18 cellular contexts compared by ENCODE assay signal in the genomic region with DNA sequence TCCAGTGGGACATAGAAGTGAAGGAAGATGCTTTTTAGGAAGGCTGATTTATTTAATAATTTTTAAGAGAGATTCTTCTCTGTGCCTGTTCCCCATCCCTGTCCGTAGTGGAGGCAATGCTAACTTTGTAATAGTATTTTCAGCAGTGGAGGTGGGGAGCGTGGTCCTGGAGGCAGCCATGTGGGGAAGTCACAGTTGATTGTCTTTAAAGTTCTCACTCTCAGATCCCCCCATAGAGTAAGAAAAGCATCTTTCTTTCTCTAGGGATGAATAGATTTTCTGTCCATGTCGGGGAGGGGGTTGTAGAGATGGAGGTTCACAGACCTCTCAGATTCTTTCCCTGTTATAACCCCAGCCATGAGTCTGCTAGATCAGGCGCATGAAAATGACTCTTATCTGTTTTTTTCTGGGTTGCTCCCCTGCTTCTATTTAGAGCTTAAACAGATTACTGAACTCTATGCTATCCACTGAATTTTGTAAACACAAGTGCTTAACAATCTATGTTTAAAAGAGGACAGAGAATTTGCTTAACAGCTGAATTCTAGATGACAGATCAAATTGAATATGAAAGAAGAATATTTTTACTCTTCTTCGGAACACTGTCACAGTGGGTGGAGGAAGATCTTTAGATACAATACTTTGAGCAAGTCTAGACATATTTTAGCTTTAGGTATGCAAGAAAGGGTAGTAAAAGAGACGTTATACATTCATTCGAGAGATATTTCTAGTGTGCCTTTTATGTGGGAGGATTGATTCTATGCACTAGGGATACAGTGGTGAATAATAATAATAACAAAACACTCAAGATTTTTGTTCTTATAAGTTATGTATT.
"Had no signal": no experiment of that assay in that cellular context is flagged by ENCODE, and none has a peak within 500 bp of the region (broad histone marks: within the 10 kb centered on the region; RNA-seq: fewer than 3 reads in every experiment).

No MANE protein-coding gene starts in this region.

- ATAC-seq: activated CD4-positive, alpha-beta T cell treated with anti-CD3 and anti-CD28 coated beads for 36 hours; activated CD8-positive, alpha-beta memory T cell treated with anti-CD3 and anti-CD28 coated beads, Interleukin-2, amount 10 ng/mL, durations not matched to agents 7 days and 5 days; natural killer cell; stimulated activated naive B cell treated with anti-CD40 and anti-IgM and Interleukin-4, amounts not matched to agents 10 μg/mL and 1 μg/mL and 100 μg/mL, for 72 hours had no signal

- FAIRE-seq: islet of Langerhans, urothelium cell line had no signal

- H3K27ac ChIP-seq: adrenal gland, neutrophil, thyroid gland had no signal

- H3K27me3 ChIP-seq: adrenal gland, thyroid gland had no signal

- DNase-seq: activated CD4-positive, alpha-beta memory T cell treated with anti-CD3 and anti-CD28 coated beads for 36 hours; activated CD4-positive, alpha-beta T cell treated with anti-CD3 and anti-CD28 coated beads for 36 hours; activated CD8-positive, alpha-beta memory T cell treated with anti-CD3 and anti-CD28 coated beads, Interleukin-2, amount 10 ng/mL, durations not matched to agents 7 days and 5 days; activated naive CD4-positive, alpha-beta T cell treated with anti-CD3 and anti-CD28 coated beads, Interleukin-2, amount 50 U/mL, for 16 hours; activated T-cell treated with anti-CD3 and anti-CD28 coated beads, Interleukin-2, amount 50 U/mL, for 24 hours; adrenal gland; effector memory CD4-positive, alpha-beta T cell; natural killer cell; posterior cingulate gyrus; retina; stimulated activated CD4-positive, alpha-beta T cell treated with anti-CD3 and anti-CD28 coated beads, Interleukin-15, amount 100 ng/mL, for 24 hours; stimulated activated CD4-positive, alpha-beta T cell treated with anti-CD3 and anti-CD28 coated beads, Interleukin-4, amount 100 ng/mL, for 1 hour; stimulated activated naive B cell treated with anti-CD40 and anti-IgM and Interleukin-4, amounts not matched to agents 10 μg/mL and 1 μg/mL and 100 μg/mL, for 72 hours; T-helper 1 cell; thyroid gland had no signal

- H3K9me3 ChIP-seq: adrenal gland, neutrophil, thyroid gland had no signal

- H3K36me3 ChIP-seq: adrenal gland, neutrophil, thyroid gland had no signal

- H3K4me1 ChIP-seq: adrenal gland, thyroid gland had no signal

- H3K4me3 ChIP-seq: adrenal gland, thyroid gland had no signal
